Comparison of ENCODE assay signal across 8 cellular contexts in genomic region chrX:21840199-21840557, GRCh38. TPM values are rescaled to one million over a fixed set of nuclear protein-coding genes. Genes with fewer than 3 reads are reported as not detected.
DNase-seq lines count a peak whose midpoint lies in the region; ATAC-seq, FAIRE-seq and TF ChIP-seq lines count a peak whose summit lies in the region.

No MANE protein-coding gene starts in this region.

- TF ChIP-seq EP300 in K562 (IDR thresholded peaks at IDR 0.05; ENCODE audit: low read length), result no peak
- no peak for TF ChIP-seq EP300 in transverse colon (IDR thresholded peaks at IDR 0.05; ENCODE audit: low read depth)

- no peak overlapping the region for H2AK5ac ChIP-seq in mesendoderm (ENCODE audit: low read length)

- 2% methylated on average over 7 of the region's 7 CpGs for WGBS in K562 (ENCODE audit: insufficient coverage, low coverage, missing lambda C conversion rate)
- no CpG with 5 or more reads among the region's 7 CpGs for WGBS in mesendoderm (ENCODE audit: extremely low coverage, insufficient coverage, low lambda C conversion rate)
- WGBS in transverse colon (ENCODE audit: low coverage in 1 of 2), 2 donors, result 0 to 48% methylated on average over 3 to 7 of the region's 7 CpGs

- H2BK120ac ChIP-seq in mesendoderm (ENCODE audit: low read depth, low read length), result no peak overlapping the region

- H3K4me3 ChIP-seq in KMS-11 (IDR thresholded peaks at IDR 0.05; ENCODE audit: insufficient read depth, low read depth, low read length), result no peak overlapping the region
- peak overlapping the region; percentile 81 for H3K4me3 ChIP-seq in K562
- peak overlapping the region; percentile 72 for H3K4me3 ChIP-seq in mesendoderm (ENCODE audit: low read length)
- H3K4me3 ChIP-seq in transverse colon, result peak overlapping the region in 3 of 4 donors; percentile 53 to 77 (median 76)

- H3K27ac ChIP-seq in KMS-11, result peak overlapping the region; percentile 72
- peak overlapping the region; percentile 70; the same call in 2 of the 3 replicates for H3K27ac ChIP-seq in K562 (ENCODE audit: extremely low read depth, low read depth, low read length)
- no peak overlapping the region for H3K27ac ChIP-seq in mesendoderm (ENCODE audit: low read depth, low read length)
- peak overlapping the region in 3 of 4 donors; percentile 71 to 88 (median 86) for H3K27ac ChIP-seq in transverse colon

- peak overlapping the region; percentile 64 for H3K4me2 ChIP-seq in KMS-11
- H3K4me2 ChIP-seq in K562 (ENCODE audit: insufficient read depth, low read length), result peak overlapping the region; percentile 83
- peak overlapping the region; percentile 38 for H3K4me2 ChIP-seq in mesendoderm (ENCODE audit: low read length)

- ATAC-seq in GM18511 (IDR thresholded peaks at IDR 0.05; ENCODE audit: unreplicated experiment) (peak; percentile 19), K562 (no peak)

- BruUV-seq in K562 (replicated peaks; lab: Mats Ljungman, UMichigan), result TSS peak; percentile 72

- no peak overlapping the region for H2BK15ac ChIP-seq in mesendoderm (replicated peaks; ENCODE audit: low read depth)

- no peaks in the 10 kb centered on the region for H3K36me3 ChIP-seq in KMS-11 (ENCODE audit: insufficient read depth)
- H3K36me3 ChIP-seq in K562 (ENCODE audit: control insufficient read depth, insufficient read depth, low read length), result peaks cover 12% of the 10 kb centered on the region; the same call in 1 of the 3 replicates
- no peaks in the 10 kb centered on the region for H3K36me3 ChIP-seq in mesendoderm (ENCODE audit: control insufficient read depth, insufficient read depth, low read length)
- H3K36me3 ChIP-seq in transverse colon, result no peaks in the 10 kb centered on the region

- H2AFZ ChIP-seq in KMS-11 (ENCODE audit: low read depth) (peak overlapping the region; percentile 51), K562 (ENCODE audit: low read depth, low read length) (peak overlapping the region; percentile 88)

- H4K20me1 ChIP-seq in KMS-11 (ENCODE audit: insufficient read depth) (no peaks in the 10 kb centered on the region), K562 (replicated peaks; ENCODE audit: control insufficient read depth, insufficient read depth, low read length) (no peaks in the 10 kb centered on the region)

- DNase-seq in A172 (ENCODE audit: low spot score) (peak; percentile 5), K562 (ENCODE audit: extremely low read depth in 1 of 4, low spot score in 3 of 4) (peak in 1 of 4 experiments; percentile 3), mesendoderm (no peak), transverse colon (no peak), pons (ENCODE audit: low spot score) (no peak), NCI-H1930 (lab: John Stamatoyannopoulos, UW) (no peak)

- in situ Hi-C loops in K562 (cut with MboI) (no loop called here), transverse colon (cut with MboI; ENCODE audit: low pct_ligation_motif_present in 1 of 4, low pct_unique_long_range_greater_than_20kb in 1 of 4, low sequenced_read_pairs in 3 of 4) (loop anchor here in 1 of 4 donors (25.0 kb wide), 1 partner anchor 97 kb away; the partner anchor contains the start of gene SMS)

- H3K4ac ChIP-seq in mesendoderm (ENCODE audit: low read depth, low read length), result no peak overlapping the region

- H3K27me3 ChIP-seq in KMS-11 (ENCODE audit: insufficient read depth, low read depth) (no peaks in the 10 kb centered on the region), K562 (ENCODE audit: control insufficient read depth in 2 of 2, insufficient read depth in 2 of 2, low read length in 2 of 2) (no peaks in the 10 kb centered on the region), mesendoderm (ENCODE audit: insufficient read depth, low read length, poor library complexity) (no peaks in the 10 kb centered on the region), transverse colon (no peaks in the 10 kb centered on the region)

- H3K9me1 ChIP-seq in K562 (ENCODE audit: control insufficient read depth, insufficient read depth, low read length), result no peaks in the 10 kb centered on the region

- H3K23ac ChIP-seq in mesendoderm (ENCODE audit: low read length), result no peak overlapping the region

- H3K9ac ChIP-seq in KMS-11 (peak overlapping the region; percentile 86), K562 (ENCODE audit: insufficient read depth in 1 of 2, low read depth in 2 of 2, low read length in 2 of 2) (peak overlapping the region; percentile 83 to 99), mesendoderm (ENCODE audit: low read length) (peak overlapping the region; percentile 89)

- intact Hi-C loops in K562 (cut with micrococcal nuclease) (no loop called here), transverse colon (cut with DNase I; ENCODE audit: low total_unique reads) (no loop called here)

- H3K4me1 ChIP-seq in KMS-11 (ENCODE audit: low read depth, poor library complexity, severe bottlenecking) (peaks cover 21% of the 10 kb centered on the region), K562 (replicated peaks in 1 of 2; ENCODE audit: control insufficient read depth in 2 of 2, insufficient read depth in 2 of 2, low read length in 2 of 2) (no peaks in the 10 kb centered on the region), mesendoderm (ENCODE audit: control insufficient read depth, low read depth, low read length) (no peaks in the 10 kb centered on the region), transverse colon (peaks cover 0 to 13% (median 2%) of the 10 kb centered on the region in 4 donors)

- TF ChIP-seq POLR2A in K562 (conservative IDR thresholded peaks at IDR 0.05) (no peak), transverse colon (IDR thresholded peaks at IDR 0.05) (no peak)

- H3K79me2 ChIP-seq in KMS-11 (ENCODE audit: insufficient read depth, low read depth) (peaks cover 11% of the 10 kb centered on the region; the same call in 1 of the 2 replicates), K562 (ENCODE audit: control insufficient read depth, insufficient read depth, low read length) (peaks cover 17% of the 10 kb centered on the region), mesendoderm (ENCODE audit: control insufficient read depth, insufficient read depth, low read length) (no peaks in the 10 kb centered on the region)

- no peak for TF ChIP-seq RAD21 in K562 (CRISPR knock-in tag; conservative IDR thresholded peaks at IDR 0.05 in 1 of 2, IDR thresholded peaks at IDR 0.05 in 1 of 2)

- no peak overlapping the region for H4K5ac ChIP-seq in mesendoderm (ENCODE audit: low read length)

- no peak overlapping the region for H4K8ac ChIP-seq in mesendoderm (ENCODE audit: low read depth, low read length)

- TF ChIP-seq CTCF in KMS-11 (conservative IDR thresholded peaks at IDR 0.05; ENCODE audit: low read depth, low read length) (no peak), K562 (IDR thresholded peaks at IDR 0.05 in 2 of 3, conservative IDR thresholded peaks at IDR 0.05 in 1 of 3; ENCODE audit: insufficient read depth in 2 of 3, low read depth in 1 of 3, low read length in 3 of 3) (no peak), transverse colon (IDR thresholded peaks at IDR 0.05) (no peak)

- peak overlapping the region; percentile 93 for H3K56ac ChIP-seq in mesendoderm (ENCODE audit: low read length)

- CTCF ChIA-PET in K562 (lab: Yijun Ruan, JAX; ENCODE audit: low intra/inter-chr PET ratio), result interaction anchor here (0.8 to 2.2 kb wide), 2 partner anchors 136 to 145 kb away, joined by 4 to 8 read pairs; no protein-coding TSS in a partner anchor

- H3K18ac ChIP-seq in mesendoderm (ENCODE audit: low read length), result no peak overlapping the region

- no peak for FAIRE-seq in K562 (lab: Jason Lieb, UNC)

- no peaks in the 10 kb centered on the region for H3K79me1 ChIP-seq in mesendoderm (ENCODE audit: low read length)

- H2BK5ac ChIP-seq in mesendoderm (ENCODE audit: low read length), result no peak overlapping the region

- POLR2A ChIA-PET in K562 (lab: Yijun Ruan, JAX), result interaction anchor here (1.2 kb wide), 1 partner anchor 15 kb away, joined by 4 read pairs; the partner anchor contains the start of gene YY2

- H3K9me3 ChIP-seq in K562 (replicated peaks; ENCODE audit: control insufficient read depth, insufficient read depth, low read depth, low read length) (no peaks in the 10 kb centered on the region), transverse colon (no peaks in the 10 kb centered on the region)

RNA-seq across cellular contexts. Expression of gene MBTPS2, which starts 0.8 kb away (rescaled TPM):
- total RNA-seq in A172 (2014; rRNA removed; shearing (Covaris generic)), result 15.4 and 15.9 TPM in 2 replicates
- total RNA-seq in K562 (2011; cell fraction: chromatin; rRNA removed; ENCODE audit: low replicate concordance), result 13.0 and 22.6 TPM in 2 replicates
- 12.0 and 14.2 TPM in 2 replicates for total RNA-seq in K562 (2011; cell fraction: nucleolus; rRNA removed)
- total RNA-seq in K562 (2011; cell fraction: nucleoplasm; rRNA removed), result 21.8 and 31.3 TPM in 2 replicates
- 2.3 and 3.2 TPM in 2 replicates for total RNA-seq in K562 (2014; rRNA removed)
- 3.1 and 4.1 TPM in 2 replicates for total RNA-seq in K562 (2014; rRNA removed; fragmentation: Illumina TruSeq; extraction: Trizol)
- total RNA-seq in K562 (2015; rRNA removed; fragmentation: Illumina TruSeq; extraction: Trizol), result 2.5 and 2.7 TPM in 2 replicates
- 9.6 and 10.4 TPM in 2 replicates for total RNA-seq in K562 (2021)
- polyA plus RNA-seq in K562 (2011; rRNA removed), result 13.4 and 18.7 TPM in 2 replicates
- polyA plus RNA-seq in K562 (2011; cell fraction: cytosol; rRNA removed), result 5.2 and 10.0 TPM in 2 replicates
- polyA plus RNA-seq in K562 (2011; cell fraction: nucleus; rRNA removed), result 7.0 and 7.8 TPM in 2 replicates
- polyA plus RNA-seq in K562 (2012), result 7.7 and 11.1 TPM in 2 replicates
- 8.9 and 10.4 TPM in 2 replicates for polyA plus RNA-seq in K562 (2014; fragmentation: Illumina TruSeq; extraction: Trizol)
- 1 to 10 TPM; 3.9 to 4.0 TPM for polyA plus RNA-seq in K562 (2014; fragmentation: Nextera tagmentation; extraction: Ambion mirVana)
- 7.5 and 12.0 TPM in 2 replicates for polyA plus RNA-seq in K562 (2014; rRNA removed)
- polyA minus RNA-seq in K562 (2011; rRNA and poly(A)+ RNA removed), result 27.8 and 31.6 TPM in 2 replicates
- polyA minus RNA-seq in K562 (2011; cell fraction: cytosol; rRNA and poly(A)+ RNA removed), result 7.1 and 8.5 TPM in 2 replicates
- polyA minus RNA-seq in K562 (2011; cell fraction: nucleus; rRNA and poly(A)+ RNA removed), result 5.9 and 9.3 TPM in 2 replicates
- 5.0 TPM for polyA plus RNA-seq in mesendoderm (2013, experiment 1 of 2)
- polyA plus RNA-seq in mesendoderm (2013, experiment 2 of 2), result 5.0 TPM
- 1 to 10 TPM; 1.8 to 7.8 (median 4.7) TPM for total RNA-seq in transverse colon

RNA-seq across cellular contexts. Expression of gene YY2, which starts 15.6 kb away (rescaled TPM):
- 4.1 and 4.3 TPM in 2 replicates for total RNA-seq in A172 (2014; rRNA removed; shearing (Covaris generic))
- total RNA-seq in K562 (2011; cell fraction: chromatin; rRNA removed; ENCODE audit: low replicate concordance), result 1.4 and 6.4 TPM in 2 replicates
- total RNA-seq in K562 (2011; cell fraction: nucleolus; rRNA removed), result 1.2 and 2.0 TPM in 2 replicates
- 4.2 and 7.0 TPM in 2 replicates for total RNA-seq in K562 (2011; cell fraction: nucleoplasm; rRNA removed)
- total RNA-seq in K562 (2014; rRNA removed), result 1.0 TPM in 2 replicates
- total RNA-seq in K562 (2014; rRNA removed; fragmentation: Illumina TruSeq; extraction: Trizol), result 1.0 and 1.3 TPM in 2 replicates
- 1.0 and 1.2 TPM in 2 replicates for total RNA-seq in K562 (2015; rRNA removed; fragmentation: Illumina TruSeq; extraction: Trizol)
- total RNA-seq in K562 (2021), result 2.2 TPM in 2 replicates
- polyA plus RNA-seq in K562 (2011; rRNA removed), result 1.1 and 1.2 TPM in 2 replicates
- 1.0 and 1.3 TPM in 2 replicates for polyA plus RNA-seq in K562 (2011; cell fraction: cytosol; rRNA removed)
- 1.1 and 1.9 TPM in 2 replicates for polyA plus RNA-seq in K562 (2011; cell fraction: nucleus; rRNA removed)
- polyA plus RNA-seq in K562 (2012), result 2.0 and 2.3 TPM in 2 replicates
- 1.9 and 2.4 TPM in 2 replicates for polyA plus RNA-seq in K562 (2014; fragmentation: Illumina TruSeq; extraction: Trizol)
- under 1 TPM; 0.77 to 0.87 TPM for polyA plus RNA-seq in K562 (2014; fragmentation: Nextera tagmentation; extraction: Ambion mirVana)
- 0.53 and 1.7 TPM in 2 replicates for polyA plus RNA-seq in K562 (2014; rRNA removed)
- 1.7 and 1.9 TPM in 2 replicates for polyA minus RNA-seq in K562 (2011; rRNA and poly(A)+ RNA removed)
- 1.0 and 1.6 TPM in 2 replicates for polyA minus RNA-seq in K562 (2011; cell fraction: cytosol; rRNA and poly(A)+ RNA removed)
- polyA minus RNA-seq in K562 (2011; cell fraction: nucleus; rRNA and poly(A)+ RNA removed), result 1.1 and 1.8 TPM in 2 replicates
- polyA plus RNA-seq in mesendoderm (2013, experiment 1 of 2), result 0.70 TPM
- 0.66 TPM for polyA plus RNA-seq in mesendoderm (2013, experiment 2 of 2)
- total RNA-seq in transverse colon, result 1 to 10 TPM in 3 of 4 donors, not detected in 1; 1.2 to 2.4 (median 1.6) TPM
